Comparison of ENCODE assay signal across 11 cellular contexts in genomic region chr18:25086876-25087275, GRCh38.
"Had no signal": no experiment of that assay in that cellular context is flagged by ENCODE, and none has a peak within 500 bp of the region (broad histone marks: within the 10 kb centered on the region; RNA-seq: fewer than 3 reads in every experiment).

No MANE protein-coding gene starts in this region.

- H3K4me3 Mint-ChIP-seq: GM23338, H9, HFFc6 had no signal

- H3K4me1 ChIP-seq: HAP-1 had no signal

- H3K9me3 Mint-ChIP-seq: GM23338, H9 had no signal

- H3K4me2 ChIP-seq: GM23338 had no signal

- ATAC-seq: GM23338, HCT116 had no signal

- H3K9me3 ChIP-seq: HAP-1 had no signal

- H3K27ac ChIP-seq: GM23248 had no signal

- H3K4me3 ChIP-seq: GM23248, GM23338, HAP-1 had no signal

- H3K9ac ChIP-seq: GM23248 had no signal

- DNase-seq: GM23248, GOT3, H7, H9, HCEC 1CT, HFFc6 had no signal

- H3K4me1 Mint-ChIP-seq: GM23338, H9 had no signal

- H3K27ac Mint-ChIP-seq: GM23338, H9, HFFc6 had no signal

- H2AFZ ChIP-seq: GM23248, GM23338 had no signal

- FAIRE-seq: H1, H54 had no signal

- H3K36me3 ChIP-seq: HAP-1 had no signal
